ENCODE assay signal across 1 cellular context in the genomic region with DNA sequence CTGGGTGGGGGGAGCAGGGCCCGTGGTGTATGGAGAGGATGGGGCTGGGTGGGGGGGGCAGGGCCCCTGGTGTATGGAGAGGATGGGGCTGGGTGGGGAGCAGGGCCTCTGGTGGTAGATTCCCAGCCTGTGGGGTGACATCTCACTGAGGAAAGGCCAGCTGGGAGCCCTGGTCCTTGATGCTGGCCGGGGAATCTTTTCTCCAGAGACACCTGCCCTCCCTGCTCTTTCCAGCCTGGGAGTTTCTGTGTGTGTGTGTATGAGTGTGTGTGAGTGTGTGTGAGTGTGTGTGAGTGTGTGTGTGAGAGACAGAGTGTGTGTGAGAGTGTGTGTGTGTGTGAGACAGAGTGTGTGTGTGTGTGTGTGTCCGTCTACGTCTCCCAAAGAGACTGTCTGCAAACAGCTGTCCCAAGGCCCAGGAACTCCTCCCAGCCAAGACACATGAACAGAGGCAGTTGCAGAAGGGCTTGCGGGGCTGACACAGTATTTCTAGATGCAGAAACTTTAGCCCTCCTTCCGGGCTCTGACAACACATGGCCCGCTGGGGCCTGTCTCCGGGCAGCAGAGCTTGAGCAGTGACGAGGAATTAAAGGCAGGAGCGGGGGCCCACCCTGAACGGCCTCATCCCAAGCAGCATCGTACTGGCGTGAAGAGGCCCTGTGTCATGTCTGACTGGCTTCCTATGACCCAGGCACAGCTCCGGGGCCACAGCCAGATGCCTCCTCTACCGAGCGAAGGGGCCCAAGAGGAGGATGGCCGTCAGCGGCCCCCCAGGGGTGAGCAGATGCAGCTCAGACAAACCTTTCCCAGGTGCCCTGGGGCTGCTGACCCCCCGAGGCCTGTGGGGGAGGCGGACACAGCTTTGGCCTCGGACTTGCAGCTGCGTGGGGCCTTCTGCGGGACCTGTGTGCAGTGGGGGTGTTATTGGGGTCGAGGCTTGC.
TF ChIP-seq lines count a peak whose summit lies in the region.

No MANE protein-coding gene starts in this region.

TF ChIP-seq in liver, 16 proteins besides CTCF, POLR2A, EP300 and RAD21 (continued from another document):
- TF ChIP-seq, protein P1, sequence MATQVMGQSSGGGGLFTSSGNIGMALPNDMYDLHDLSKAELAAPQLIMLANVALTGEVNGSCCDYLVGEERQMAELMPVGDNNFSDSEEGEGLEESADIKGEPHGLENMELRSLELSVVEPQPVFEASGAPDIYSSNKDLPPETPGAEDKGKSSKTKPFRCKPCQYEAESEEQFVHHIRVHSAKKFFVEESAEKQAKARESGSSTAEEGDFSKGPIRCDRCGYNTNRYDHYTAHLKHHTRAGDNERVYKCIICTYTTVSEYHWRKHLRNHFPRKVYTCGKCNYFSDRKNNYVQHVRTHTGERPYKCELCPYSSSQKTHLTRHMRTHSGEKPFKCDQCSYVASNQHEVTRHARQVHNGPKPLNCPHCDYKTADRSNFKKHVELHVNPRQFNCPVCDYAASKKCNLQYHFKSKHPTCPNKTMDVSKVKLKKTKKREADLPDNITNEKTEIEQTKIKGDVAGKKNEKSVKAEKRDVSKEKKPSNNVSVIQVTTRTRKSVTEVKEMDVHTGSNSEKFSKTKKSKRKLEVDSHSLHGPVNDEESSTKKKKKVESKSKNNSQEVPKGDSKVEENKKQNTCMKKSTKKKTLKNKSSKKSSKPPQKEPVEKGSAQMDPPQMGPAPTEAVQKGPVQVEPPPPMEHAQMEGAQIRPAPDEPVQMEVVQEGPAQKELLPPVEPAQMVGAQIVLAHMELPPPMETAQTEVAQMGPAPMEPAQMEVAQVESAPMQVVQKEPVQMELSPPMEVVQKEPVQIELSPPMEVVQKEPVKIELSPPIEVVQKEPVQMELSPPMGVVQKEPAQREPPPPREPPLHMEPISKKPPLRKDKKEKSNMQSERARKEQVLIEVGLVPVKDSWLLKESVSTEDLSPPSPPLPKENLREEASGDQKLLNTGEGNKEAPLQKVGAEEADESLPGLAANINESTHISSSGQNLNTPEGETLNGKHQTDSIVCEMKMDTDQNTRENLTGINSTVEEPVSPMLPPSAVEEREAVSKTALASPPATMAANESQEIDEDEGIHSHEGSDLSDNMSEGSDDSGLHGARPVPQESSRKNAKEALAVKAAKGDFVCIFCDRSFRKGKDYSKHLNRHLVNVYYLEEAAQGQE (IDR thresholded peaks at IDR 0.05): no peak
- TF ChIP-seq JUND (IDR thresholded peaks at IDR 0.05) (no peak), NR2F2 (IDR thresholded peaks at IDR 0.05) (no peak), HNF4A (conservative IDR thresholded peaks at IDR 0.05) (no peak), GABPA (IDR thresholded peaks at IDR 0.05 in 1 of 2, conservative IDR thresholded peaks at IDR 0.05 in 1 of 2) (no peak), SP1 (IDR thresholded peaks at IDR 0.05) (no peak), YY1 (IDR thresholded peaks at IDR 0.05) (no peak), RXRA (IDR thresholded peaks at IDR 0.05) (no peak), TAF1 (conservative IDR thresholded peaks at IDR 0.05) (no peak), FOXA1 (IDR thresholded peaks at IDR 0.05) (no peak)
- TF ChIP-seq, protein P2, sequence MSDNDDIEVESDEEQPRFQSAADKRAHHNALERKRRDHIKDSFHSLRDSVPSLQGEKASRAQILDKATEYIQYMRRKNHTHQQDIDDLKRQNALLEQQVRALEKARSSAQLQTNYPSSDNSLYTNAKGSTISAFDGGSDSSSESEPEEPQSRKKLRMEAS (IDR thresholded peaks at IDR 0.05): no peak
